1 cellular context compared by ENCODE assay signal in genomic region chr10:5622586-5622985, GRCh38.
TF ChIP-seq lines count a peak whose summit lies in the region.

No MANE protein-coding gene starts in this region.

TF ChIP-seq in HCT116, 20 proteins besides CTCF, POLR2A, EP300 and RAD21 (continued from another document):
- TF ChIP-seq ZNF274 (IDR thresholded peaks at IDR 0.05; ENCODE audit: low read depth, low read length): no peak
- TF ChIP-seq REST (IDR thresholded peaks at IDR 0.05; ENCODE audit: low read depth): no peak
- TF ChIP-seq ZBTB33 (IDR thresholded peaks at IDR 0.05; ENCODE audit: extremely low read depth, insufficient replicate concordance, low read length): no peak
- no peak for TF ChIP-seq JUND (IDR thresholded peaks at IDR 0.05)
- no peak for TF ChIP-seq ATF3 (IDR thresholded peaks at IDR 0.05)
- no peak for TF ChIP-seq ZFX (IDR thresholded peaks at IDR 0.05)
- no peak for TF ChIP-seq YY1 (IDR thresholded peaks at IDR 0.05; ENCODE audit: extremely low read depth, insufficient replicate concordance, low read depth, low read length)
- TF ChIP-seq EZH2phosphoT487 (IDR thresholded peaks at IDR 0.05; ENCODE audit: borderline replicate concordance): no peak
- TF ChIP-seq CEBPB (IDR thresholded peaks at IDR 0.05; ENCODE audit: low read depth): no peak
- no peak for TF ChIP-seq MAX (IDR thresholded peaks at IDR 0.05)
TF ChIP-seq in HCT116: peak in this region for 0.
